ENCODE assay signal across 18 cellular contexts in the genomic region with DNA sequence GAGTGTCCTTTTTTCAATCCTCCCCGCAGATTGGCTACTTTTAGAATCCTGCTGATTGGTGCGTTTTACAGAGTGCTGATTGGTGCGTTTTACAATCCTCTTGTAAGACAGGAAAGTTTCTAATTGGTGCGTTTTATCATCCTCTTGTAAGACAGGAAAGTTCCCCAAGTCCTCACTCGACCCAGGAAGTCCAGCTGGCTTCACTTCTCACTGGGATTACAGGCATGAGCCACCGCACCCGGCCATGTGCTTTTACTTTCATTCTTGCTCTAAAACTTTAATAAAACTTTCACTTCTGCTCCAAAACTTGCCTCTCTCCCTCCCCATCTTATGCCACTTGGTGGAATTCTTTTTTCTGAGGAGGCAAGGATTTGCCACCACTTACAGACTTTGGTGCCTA. TPM values are rescaled to one million over a fixed set of nuclear protein-coding genes. Genes with fewer than 3 reads are reported as not detected.
DNase-seq lines count a peak whose midpoint lies in the region; ATAC-seq, FAIRE-seq and TF ChIP-seq lines count a peak whose summit lies in the region.
"Had no signal": no experiment of that assay in that cellular context is flagged by ENCODE, and none has a peak within 500 bp of the region (broad histone marks: within the 10 kb centered on the region; RNA-seq: fewer than 3 reads in every experiment).

No MANE protein-coding gene starts in this region.

- ATAC-seq in A549, result no peak
- no peak for ATAC-seq in lower lobe of right lung
- ATAC-seq: body of pancreas, heart left ventricle had no signal

- H3K36me3 ChIP-seq in lower lobe of right lung, result no peaks in the 10 kb centered on the region
- H3K36me3 ChIP-seq in WERI-Rb-1, result no peaks in the 10 kb centered on the region
- no peaks in the 10 kb centered on the region for H3K36me3 ChIP-seq in SK-N-SH (replicated peaks in 1 of 2; ENCODE audit: control insufficient read depth in 1 of 2, insufficient read depth in 2 of 2, low read length in 1 of 2)
- H3K36me3 ChIP-seq: heart left ventricle, right atrium auricular region had no signal

- TF ChIP-seq EP300 in A549 (IDR thresholded peaks at IDR 0.05) (no peak), SK-N-SH (IDR thresholded peaks at IDR 0.05; ENCODE audit: borderline replicate concordance in 1 of 2, low read depth in 1 of 2, low read length in 1 of 2) (no peak)

- no peaks in the 10 kb centered on the region for H3K9me2 ChIP-seq in SK-N-SH

- H3K36me3 Mint-ChIP-seq in Calu3 (ENCODE audit: insufficient read depth, unreplicated experiment), result no peaks in the 10 kb centered on the region

- H3K4me1 Mint-ChIP-seq in Calu3 (ENCODE audit: low read depth, unreplicated experiment), result no peaks in the 10 kb centered on the region

- intact Hi-C loops in lower lobe of right lung (cut with DNase I) (no loop called here), Calu3 (cut with micrococcal nuclease; ENCODE audit: unreplicated experiment) (no loop called here)

- H4K20me1 ChIP-seq in SK-N-SH (ENCODE audit: insufficient read depth), result no peaks in the 10 kb centered on the region

- H3K4me2 ChIP-seq in A549, result no peak overlapping the region
- no peak overlapping the region for H3K4me2 ChIP-seq in SK-N-SH

- WGBS in A549 (ENCODE audit: missing lambda C conversion rate), result 83% methylated on average over 7 of the region's 7 CpGs
- 85% methylated on average over 7 of the region's 7 CpGs for WGBS in SK-N-SH (ENCODE audit: low lambda C conversion rate)

- no peak overlapping the region for H2AFZ ChIP-seq in SK-N-SH (ENCODE audit: low read depth)

- no peak for TF ChIP-seq CTCF in A549 (IDR thresholded peaks at IDR 0.05)
- no peak for TF ChIP-seq CTCF in GM12865 (IDR thresholded peaks at IDR 0.05; ENCODE audit: insufficient read depth, low read depth, low read length, missing control alignments)
- no peak for TF ChIP-seq CTCF in lower lobe of right lung (IDR thresholded peaks at IDR 0.05)
- TF ChIP-seq CTCF in Calu3 (IDR thresholded peaks at IDR 0.05; ENCODE audit: unreplicated experiment), result no peak
- no peak for TF ChIP-seq CTCF in WERI-Rb-1 (IDR thresholded peaks at IDR 0.05; ENCODE audit: low read depth, low read length)
- no peak for TF ChIP-seq CTCF in SK-N-SH (IDR thresholded peaks at IDR 0.05)

- no peaks in the 10 kb centered on the region for H3K9me3 Mint-ChIP-seq in Calu3 (ENCODE audit: low read depth, unreplicated experiment)
- H3K9me3 Mint-ChIP-seq: T-helper 1 cell treated with Interleukin-12 subunit alpha and Interleukin-12 subunit beta and Interleukin-4 antibody, amounts not matched to agents 30 μg/mL and 1 μg/mL, for 36 hours had no signal

- DNase-seq in A549 (ENCODE audit: low read depth in 1 of 2, low spot score in 1 of 2), result no peak
- DNase-seq in GM12865 (ENCODE audit: low read depth), result peak; percentile 48
- DNase-seq in RPMI7951 (ENCODE audit: low read depth), result peak; percentile 16
- peak; percentile 52 for DNase-seq in lower lobe of right lung
- no peak for DNase-seq in Calu3
- DNase-seq in WERI-Rb-1, result no peak
- DNase-seq in SK-N-SH, result no peak
- no peak for DNase-seq in HUDEP-2 (lab: John Stamatoyannopoulos, UW; ENCODE audit: unreplicated experiment in 76 of 76)
- DNase-seq: activated CD4-positive, CD25-positive, alpha-beta regulatory T cell; erythroblast; midbrain; NCI-H1105 had no signal

- H3K27ac ChIP-seq in A549, result no peak overlapping the region
- no peak overlapping the region for H3K27ac ChIP-seq in lower lobe of right lung
- H3K27ac ChIP-seq in WERI-Rb-1, result no peak overlapping the region
- no peak overlapping the region for H3K27ac ChIP-seq in SK-N-SH (ENCODE audit: low read depth in 2 of 2, low read length in 1 of 2)
- H3K27ac ChIP-seq: body of pancreas, heart left ventricle, right atrium auricular region had no signal

- H3K4me1 ChIP-seq in A549 (peaks cover 9% of the 10 kb centered on the region), lower lobe of right lung (peaks cover 12% of the 10 kb centered on the region), SK-N-SH (ENCODE audit: control insufficient read depth in 1 of 2, insufficient read depth in 2 of 2, low read depth in 1 of 2, low read length in 1 of 2) (peaks cover 0 to 5% of the 10 kb centered on the region in 2 experiments; a peak in 1 of 4 replicates)

- CTCF ChIA-PET in A549 (lab: Yijun Ruan, JAX), result interaction anchor here (0.9 kb wide), 1 partner anchor 138 kb away, joined by 3 read pairs; no protein-coding TSS in a partner anchor
- CTCF ChIA-PET in Calu3 (lab: Charles Lee), result no interaction called here
- CTCF ChIA-PET in SK-N-SH (lab: Yijun Ruan, JAX), result no interaction called here

- TF ChIP-seq POLR2A in A549 (IDR thresholded peaks at IDR 0.05; ENCODE audit: low read length), result no peak

- POLR2A ChIA-PET in A549 (lab: Yijun Ruan, JAX) (no interaction called here), SK-N-SH (lab: Yijun Ruan, JAX) (no interaction called here)

- H3K4me3 Mint-ChIP-seq in Calu3 (ENCODE audit: low read depth, unreplicated experiment), result no peak overlapping the region
- H3K4me3 Mint-ChIP-seq: T-helper 1 cell treated with Interleukin-12 subunit alpha and Interleukin-12 subunit beta and Interleukin-4 antibody, amounts not matched to agents 30 μg/mL and 1 μg/mL, for 36 hours had no signal

- H3K27me3 ChIP-seq in lower lobe of right lung (ENCODE audit: low read depth) (no peaks in the 10 kb centered on the region), WERI-Rb-1 (ENCODE audit: insufficient read depth, low read depth, severe bottlenecking) (no peaks in the 10 kb centered on the region), SK-N-SH (ENCODE audit: insufficient read depth) (no peaks in the 10 kb centered on the region)
- H3K27me3 ChIP-seq: body of pancreas, right atrium auricular region had no signal

- FAIRE-seq in A549 (lab: Jason Lieb, UNC), result no peak
- FAIRE-seq: D721Med, islet of Langerhans had no signal

- TF ChIP-seq RAD21 in A549 (conservative IDR thresholded peaks at IDR 0.05 in 1 of 2, IDR thresholded peaks at IDR 0.05 in 1 of 2) (no peak), SK-N-SH (IDR thresholded peaks at IDR 0.05; ENCODE audit: low read length) (no peak)

- H3K4me3 ChIP-seq in A549 (no peak overlapping the region), GM12865 (ENCODE audit: low read depth, low read length) (no peak overlapping the region), lower lobe of right lung (no peak overlapping the region), WERI-Rb-1 (ENCODE audit: low read depth, low read length) (no peak overlapping the region), SK-N-SH (ENCODE audit: low read depth in 2 of 2, low read length in 1 of 2) (no peak overlapping the region)
- H3K4me3 ChIP-seq: body of pancreas, heart left ventricle, right atrium auricular region had no signal

- H3K79me2 ChIP-seq in SK-N-SH (ENCODE audit: insufficient read depth), result no peaks in the 10 kb centered on the region

- H3K9me3 ChIP-seq in A549, result no peaks in the 10 kb centered on the region
- H3K9me3 ChIP-seq in lower lobe of right lung, result no peaks in the 10 kb centered on the region
- no peaks in the 10 kb centered on the region for H3K9me3 ChIP-seq in WERI-Rb-1 (ENCODE audit: severe bottlenecking)
- H3K9me3 ChIP-seq in SK-N-SH, result no peaks in the 10 kb centered on the region
- H3K9me3 ChIP-seq: body of pancreas, heart left ventricle, right atrium auricular region had no signal

- H3K27me3 Mint-ChIP-seq in Calu3 (ENCODE audit: unreplicated experiment), result no peaks in the 10 kb centered on the region

- no TSS peak for BruUV-seq in Calu3 (replicated peaks; lab: Mats Ljungman, UMichigan)

- no peak overlapping the region for H3K27ac Mint-ChIP-seq in Calu3 (ENCODE audit: unreplicated experiment)
- H3K27ac Mint-ChIP-seq: T-helper 1 cell treated with Interleukin-12 subunit alpha and Interleukin-12 subunit beta and Interleukin-4 antibody, amounts not matched to agents 30 μg/mL and 1 μg/mL, for 36 hours had no signal

- no peak overlapping the region for H3K9ac ChIP-seq in SK-N-SH

- no peaks in the 10 kb centered on the region for H3F3A ChIP-seq in SK-N-SH (replicated peaks; ENCODE audit: insufficient read depth)

TF ChIP-seq in A549, 52 proteins besides CTCF, POLR2A, EP300 and RAD21:
- TF ChIP-seq, protein P1, sequence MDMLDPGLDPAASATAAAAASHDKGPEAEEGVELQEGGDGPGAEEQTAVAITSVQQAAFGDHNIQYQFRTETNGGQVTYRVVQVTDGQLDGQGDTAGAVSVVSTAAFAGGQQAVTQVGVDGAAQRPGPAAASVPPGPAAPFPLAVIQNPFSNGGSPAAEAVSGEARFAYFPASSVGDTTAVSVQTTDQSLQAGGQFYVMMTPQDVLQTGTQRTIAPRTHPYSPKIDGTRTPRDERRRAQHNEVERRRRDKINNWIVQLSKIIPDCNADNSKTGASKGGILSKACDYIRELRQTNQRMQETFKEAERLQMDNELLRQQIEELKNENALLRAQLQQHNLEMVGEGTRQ (IDR thresholded peaks at IDR 0.05), result no peak
- TF ChIP-seq MAFK (IDR thresholded peaks at IDR 0.05; ENCODE audit: partially characterized antibody), result peak; percentile 63

TF ChIP-seq in SK-N-SH, 30 proteins besides CTCF, POLR2A, EP300 and RAD21:
- TF ChIP-seq MEF2A (IDR thresholded peaks at IDR 0.05; ENCODE audit: borderline replicate concordance, low read depth) (no peak), FOXJ3 (CRISPR knock-in tag; IDR thresholded peaks at IDR 0.05) (no peak), TCF12 (IDR thresholded peaks at IDR 0.05) (no peak), RCOR1 (IDR thresholded peaks at IDR 0.05; ENCODE audit: low read length) (no peak), GATA2 (CRISPR knock-in tag; IDR thresholded peaks at IDR 0.05) (no peak), SMC3 (IDR thresholded peaks at IDR 0.05; ENCODE audit: low read depth, low read length) (no peak)
- TF ChIP-seq, protein P2, sequence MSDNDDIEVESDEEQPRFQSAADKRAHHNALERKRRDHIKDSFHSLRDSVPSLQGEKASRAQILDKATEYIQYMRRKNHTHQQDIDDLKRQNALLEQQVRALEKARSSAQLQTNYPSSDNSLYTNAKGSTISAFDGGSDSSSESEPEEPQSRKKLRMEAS (IDR thresholded peaks at IDR 0.05; ENCODE audit: low read depth), result no peak
TF ChIP-seq in SK-N-SH: peak in this region for 0.

RNA-seq across cellular contexts. Expression of a gene that starts 17.0 kb away (rescaled TPM):
- polyA plus RNA-seq in A549 (2011; rRNA removed), result 20.1 and 25.6 TPM in 2 replicates
- polyA plus RNA-seq in A549 (2012; cell fraction: cytosol; rRNA removed), result 5.4 and 5.8 TPM in 2 replicates
- 3.5 and 5.5 TPM in 2 replicates for polyA plus RNA-seq in A549 (2012; cell fraction: nucleus; rRNA removed)
- polyA plus RNA-seq in A549 (2017; fragmentation: RNase III; extraction: RNeasy Plus Mini Kit Qiagen cat#74134 plus additional on column Dnase treatment), result 15.4 to 16.6 TPM (median 15.7 TPM) in 3 replicates
- polyA minus RNA-seq in A549 (2011; rRNA and poly(A)+ RNA removed), result 20.0 and 21.5 TPM in 2 replicates
- 23.4 and 26.8 TPM in 2 replicates for total RNA-seq in RPMI7951 (2014; rRNA removed; shearing (Covaris generic))
- 38.2 TPM for total RNA-seq in lower lobe of right lung
- 27.0 and 30.1 TPM in 2 replicates for total RNA-seq in Calu3 (2022)
- 8.7 and 8.9 TPM in 2 replicates for polyA plus RNA-seq in SK-N-SH (2012; rRNA removed)
- 12.4 and 14.5 TPM in 2 replicates for polyA plus RNA-seq in SK-N-SH (2012; cell fraction: cytosol; rRNA removed)
- 5.8 and 14.6 TPM in 2 replicates for polyA plus RNA-seq in SK-N-SH (2012; cell fraction: nucleus; rRNA removed)

Comparison
In these comparisons a context has a peak if more than half of its experiments do, and no peak if none do; other contexts are left out.
1. DNase-seq: peak in GM12865 (single experiment), RPMI7951 (single experiment) and lower lobe of right lung (single experiment); none in A549 (0 of 2), Calu3 (single experiment), WERI-Rb-1 (single experiment), SK-N-SH (single experiment) and HUDEP-2 (0 of 76).